13 cellular contexts compared by ENCODE assay signal in the genomic region with DNA sequence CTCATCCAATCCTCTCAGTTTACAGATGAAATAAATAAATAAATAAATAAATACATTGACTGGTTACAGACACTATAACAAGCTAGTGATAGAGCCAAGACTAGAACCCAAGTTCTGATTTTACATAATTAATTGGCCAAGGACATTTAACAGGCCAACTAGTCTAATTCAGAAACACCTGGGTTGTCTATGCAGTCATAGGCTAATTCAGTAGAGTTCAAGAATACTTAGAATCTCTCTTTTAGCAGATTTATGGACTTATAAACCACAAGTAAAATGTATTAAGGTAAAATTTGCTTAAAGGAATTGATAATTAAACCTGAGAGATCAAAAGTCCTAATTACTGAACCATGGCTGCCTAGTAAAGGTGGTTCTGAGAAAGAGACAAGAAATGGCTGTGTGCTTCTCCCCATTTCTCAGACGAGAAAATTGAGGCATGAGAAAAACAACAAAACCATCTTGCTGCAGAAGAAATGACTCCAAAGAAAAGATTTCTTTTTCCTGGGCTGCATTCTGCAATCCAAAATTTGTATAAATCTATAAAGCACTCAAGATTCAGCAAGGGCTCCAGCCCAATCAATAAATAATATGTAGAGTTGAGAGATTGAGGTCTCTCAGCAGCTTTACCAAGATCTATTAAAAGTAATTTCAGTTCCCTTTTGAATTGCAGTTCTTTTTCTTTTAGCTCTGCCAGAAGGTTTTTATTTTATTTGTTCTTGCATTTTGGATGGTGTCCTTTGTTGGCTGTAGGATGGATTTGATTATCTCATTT.
A peak's percentile ranks its signal among the peaks of the same experiment; 100 is the strongest.
DNase-seq lines count a peak whose midpoint lies in the region; ATAC-seq, FAIRE-seq and TF ChIP-seq lines count a peak whose summit lies in the region.
"Had no signal": no experiment of that assay in that cellular context is flagged by ENCODE, and none has a peak within 500 bp of the region (broad histone marks: within the 10 kb centered on the region; RNA-seq: fewer than 3 reads in every experiment).

No MANE protein-coding gene starts in this region.

- no peaks in the 10 kb centered on the region for H3K9me3 Mint-ChIP-seq in CD4-positive, alpha-beta T cell

- POLR2A ChIA-PET in CD4-positive, alpha-beta T cell (lab: Charles Lee), result no interaction called here

- no peaks in the 10 kb centered on the region for H3K4me1 Mint-ChIP-seq in CD4-positive, alpha-beta T cell (ENCODE audit: low read depth)

- FAIRE-seq in kidney (lab: Jason Lieb, UNC), result no peak
- FAIRE-seq: endothelial cell of umbilical vein had no signal

- DNase-seq in MV-4-11 (lab: John Stamatoyannopoulos, UW) (peak; percentile 20), kidney (no peak), psoas muscle (no peak), superior temporal gyrus (ENCODE audit: extremely low spot score) (no peak)
- DNase-seq in CD4-positive, alpha-beta T cell, result no peak
- DNase-seq: activated CD4-positive, alpha-beta T cell treated with anti-CD3 and anti-CD28 coated beads for 48 hours; NCI-H2171 treated with DMSO at 0.1 percent for 48 hours; T-helper 1 cell had no signal

- H3K36me3 ChIP-seq in kidney (ENCODE audit: control insufficient read depth in 1 of 2, insufficient read depth in 2 of 2, low read length in 2 of 2), result no peaks in the 10 kb centered on the region
- no peaks in the 10 kb centered on the region for H3K36me3 ChIP-seq in psoas muscle (ENCODE audit: insufficient read depth in 1 of 2, low read depth in 1 of 2)

- TF ChIP-seq CTCF in kidney (IDR thresholded peaks at IDR 0.05; ENCODE audit: borderline replicate concordance, extremely low read depth, insufficient read depth), result no peak
- no peak for TF ChIP-seq CTCF in psoas muscle (IDR thresholded peaks at IDR 0.05)
- no peak for TF ChIP-seq CTCF in CD4-positive, alpha-beta T cell (IDR thresholded peaks at IDR 0.05)

- intact Hi-C loops in kidney (cut with DNase I), result no loop called here
- intact Hi-C loops in psoas muscle (cut with DNase I), result no loop called here
- intact Hi-C loops in CD4-positive, alpha-beta T cell (cut with DNase I, micrococcal nuclease), result no loop called here

- no peaks in the 10 kb centered on the region for H3K4me1 ChIP-seq in kidney (ENCODE audit: control insufficient read depth in 1 of 2, insufficient read depth in 1 of 2, low read depth in 1 of 2, low read length in 2 of 2)
- H3K4me1 ChIP-seq in psoas muscle, result no peaks in the 10 kb centered on the region

- ATAC-seq in GM18502 (IDR thresholded peaks at IDR 0.05; ENCODE audit: poor library complexity, unreplicated experiment) (peak; percentile 82), GM19463 (IDR thresholded peaks at IDR 0.05; ENCODE audit: unreplicated experiment) (peak; percentile 56), HG02938 (IDR thresholded peaks at IDR 0.05; ENCODE audit: unreplicated experiment) (peak; percentile 70), psoas muscle (no peak)
- no peak for ATAC-seq in CD4-positive, alpha-beta T cell (ENCODE audit: poor library complexity)
- ATAC-seq: Panc1 had no signal

- no peak overlapping the region for H3K27ac Mint-ChIP-seq in CD4-positive, alpha-beta T cell

- no peak overlapping the region for H3K9ac ChIP-seq in kidney (ENCODE audit: low read length in 2 of 2)

- H3K9me3 ChIP-seq in kidney (ENCODE audit: control insufficient read depth in 1 of 2, low read length in 2 of 2) (no peaks in the 10 kb centered on the region), psoas muscle (no peaks in the 10 kb centered on the region)
- no peaks in the 10 kb centered on the region for H3K9me3 ChIP-seq in CD4-positive, alpha-beta T cell (ENCODE audit: control insufficient read depth, low read length)

- no peak overlapping the region for H3K27ac ChIP-seq in kidney (ENCODE audit: low read depth in 2 of 2, low read length in 2 of 2)
- H3K27ac ChIP-seq in psoas muscle, result no peak overlapping the region
- H3K27ac ChIP-seq in CD4-positive, alpha-beta T cell (ENCODE audit: low read depth, low read length), result no peak overlapping the region

- H3K4me3 Mint-ChIP-seq in CD4-positive, alpha-beta T cell, result no peak overlapping the region

- CTCF ChIA-PET in CD4-positive, alpha-beta T cell (lab: Charles Lee), result no interaction called here

- H3K4me3 ChIP-seq in kidney (ENCODE audit: low read length in 2 of 2) (no peak overlapping the region), psoas muscle (no peak overlapping the region)

- no peaks in the 10 kb centered on the region for H3K27me3 ChIP-seq in psoas muscle (ENCODE audit: insufficient read depth in 3 of 3, low read length in 2 of 3)
- no peaks in the 10 kb centered on the region for H3K27me3 ChIP-seq in CD4-positive, alpha-beta T cell (ENCODE audit: control insufficient read depth, insufficient read depth, low read length)

- WGBS in psoas muscle, 3 donors, result 79 to 86% (median 81%) methylated on average over 1 of the region's 1 CpG

- H3K27me3 Mint-ChIP-seq in CD4-positive, alpha-beta T cell, result no peaks in the 10 kb centered on the region

- H3K36me3 Mint-ChIP-seq in CD4-positive, alpha-beta T cell (ENCODE audit: low read depth), result no peaks in the 10 kb centered on the region

Comparison
In these comparisons a context has a peak if more than half of its experiments do, and no peak if none do; other contexts are left out.
1. ATAC-seq: peak in GM18502 (single experiment), GM19463 (single experiment) and HG02938 (single experiment); none in psoas muscle (0 of 4) and CD4-positive, alpha-beta T cell (single experiment).